Comparison of ENCODE assay signal across 8 cellular contexts in genomic region chr3:157159037-157159761, GRCh38. TPM values are rescaled to one million over a fixed set of nuclear protein-coding genes. Genes with fewer than 3 reads are reported as not detected.
DNase-seq lines count a peak whose midpoint lies in the region; ATAC-seq and TF ChIP-seq lines count a peak whose summit lies in the region.

No MANE protein-coding gene starts in this region.

- peak overlapping the region; percentile 89 to 100 for H3K27ac ChIP-seq in lung (ENCODE audit: low read depth in 1 of 2, low read length in 1 of 2)

- H3K36me3 Mint-ChIP-seq in activated CD4-positive, alpha-beta T cell treated with anti-CD3 and anti-CD28 coated beads, Interleukin-2, amount 10 ng/mL, durations not matched to agents 7 days and 5 days (ENCODE audit: low read depth): peaks cover 60% of the 10 kb centered on the region

- H3K27me3 Mint-ChIP-seq in activated CD4-positive, alpha-beta T cell treated with anti-CD3 and anti-CD28 coated beads, Interleukin-2, amount 10 ng/mL, durations not matched to agents 7 days and 5 days: no peaks in the 10 kb centered on the region

- no peaks in the 10 kb centered on the region for H3K27me3 ChIP-seq in lung (ENCODE audit: control insufficient read depth, insufficient read depth)

- WGBS in lung, 2 donors: 1% methylated on average over 44 to 46 of the region's 46 CpGs

- POLR2A ChIA-PET in activated CD4-positive, alpha-beta T cell treated with anti-CD3 and anti-CD28 coated beads, Interleukin-2, amount 10 ng/mL, durations not matched to agents 7 days and 5 days (lab: Charles Lee): interaction anchor here (3.4 kb wide), 1 partner anchor 15 kb away, joined by 54 read pairs; no protein-coding TSS in a partner anchor

- peak overlapping the region; percentile 82 for H3K4me3 ChIP-seq in lung

- no peaks in the 10 kb centered on the region for H3K9me3 Mint-ChIP-seq in activated CD4-positive, alpha-beta T cell treated with anti-CD3 and anti-CD28 coated beads, Interleukin-2, amount 10 ng/mL, durations not matched to agents 7 days and 5 days

- DNase-seq in NCI-H524 (lab: John Stamatoyannopoulos, UW): peak; percentile 21 to 52
- DNase-seq in NCI-H524 treated with DMSO at 0.1 percent for 48 hours (lab: John Stamatoyannopoulos, UW): no peak
- peak; percentile 89 for DNase-seq in NCI-H2196 treated with DMSO at 0.1 percent for 48 hours (lab: John Stamatoyannopoulos, UW; ENCODE audit: unreplicated experiment)
- DNase-seq in activated CD4-positive, alpha-beta T cell treated with anti-CD3 and anti-CD28 coated beads, Interleukin-2, amount 10 ng/mL, durations not matched to agents 7 days and 5 days: peak; percentile 88
- DNase-seq in dermis blood vessel endothelial cell: peak; percentile 75
- DNase-seq in lung (ENCODE audit: low spot score): peak; percentile 69
- peak; percentile 54 to 76 (median 76) for DNase-seq in stimulated activated CD4-positive, alpha-beta T cell treated with anti-CD3 and anti-CD28 coated beads, TNF-alpha, amount 100 ng/mL, for 48 hours (ENCODE audit: low read depth in 3 of 3)

- peak overlapping the region; percentile 100 for H3K27ac Mint-ChIP-seq in activated CD4-positive, alpha-beta T cell treated with anti-CD3 and anti-CD28 coated beads, Interleukin-2, amount 10 ng/mL, durations not matched to agents 7 days and 5 days

- peaks cover 4 to 5% of the 10 kb centered on the region in 2 donors for H3K36me3 ChIP-seq in lung (ENCODE audit: control insufficient read depth in 2 of 2, insufficient read depth in 2 of 2, low read length in 2 of 2)

- peak; percentile 35 for ATAC-seq in HG03025 (IDR thresholded peaks at IDR 0.05; ENCODE audit: low FRiP score, unreplicated experiment)
- ATAC-seq in lung (ENCODE audit: insufficient read depth, low FRiP score): peak; percentile 45

- CTCF ChIA-PET in activated CD4-positive, alpha-beta T cell treated with anti-CD3 and anti-CD28 coated beads, Interleukin-2, amount 10 ng/mL, durations not matched to agents 7 days and 5 days (lab: Charles Lee): interaction anchor here (0.8 to 3.4 kb wide), 7 partner anchors 10 to 484 kb away, joined by 3 to 25 read pairs (median 7); partner anchors contain the start of gene TIPARP

- H3K9me3 ChIP-seq in lung (ENCODE audit: control insufficient read depth in 2 of 2, insufficient read depth in 1 of 2, low read length in 1 of 2): no peaks in the 10 kb centered on the region

- no peak for TF ChIP-seq CTCF in lung (IDR thresholded peaks at IDR 0.05; ENCODE audit: control extremely low read depth, extremely low read depth)

- H3K4me1 Mint-ChIP-seq in activated CD4-positive, alpha-beta T cell treated with anti-CD3 and anti-CD28 coated beads, Interleukin-2, amount 10 ng/mL, durations not matched to agents 7 days and 5 days: peaks cover 62% of the 10 kb centered on the region

- peaks cover 2 to 3% of the 10 kb centered on the region in 2 donors for H3K4me1 ChIP-seq in lung (ENCODE audit: control insufficient read depth in 2 of 2, insufficient read depth in 2 of 2, low read length in 2 of 2)

- H3K4me3 Mint-ChIP-seq in activated CD4-positive, alpha-beta T cell treated with anti-CD3 and anti-CD28 coated beads, Interleukin-2, amount 10 ng/mL, durations not matched to agents 7 days and 5 days: peak overlapping the region; percentile 97

RNA-seq across cellular contexts. Expression of gene CCNL1, which starts 0.7 kb away (rescaled TPM):
- 100 to 1,000 TPM; 220 to 258 TPM for total RNA-seq in activated CD4-positive, alpha-beta T cell treated with anti-CD3 and anti-CD28 coated beads, Interleukin-2, amount 10 ng/mL, durations not matched to agents 7 days and 5 days
- total RNA-seq in dermis blood vessel endothelial cell (87.8 and 195 TPM in 2 replicates), lung (100 to 1,000 TPM in 1 of 2 donors, 10 to 100 TPM in 1; 91.1 to 383 TPM)
- polyA plus RNA-seq in lung: 100 to 1,000 TPM in 1 of 2 donors, 10 to 100 TPM in 1; 95.3 to 124 TPM
